ENCODE assay signal across 8 cellular contexts in the genomic region with DNA sequence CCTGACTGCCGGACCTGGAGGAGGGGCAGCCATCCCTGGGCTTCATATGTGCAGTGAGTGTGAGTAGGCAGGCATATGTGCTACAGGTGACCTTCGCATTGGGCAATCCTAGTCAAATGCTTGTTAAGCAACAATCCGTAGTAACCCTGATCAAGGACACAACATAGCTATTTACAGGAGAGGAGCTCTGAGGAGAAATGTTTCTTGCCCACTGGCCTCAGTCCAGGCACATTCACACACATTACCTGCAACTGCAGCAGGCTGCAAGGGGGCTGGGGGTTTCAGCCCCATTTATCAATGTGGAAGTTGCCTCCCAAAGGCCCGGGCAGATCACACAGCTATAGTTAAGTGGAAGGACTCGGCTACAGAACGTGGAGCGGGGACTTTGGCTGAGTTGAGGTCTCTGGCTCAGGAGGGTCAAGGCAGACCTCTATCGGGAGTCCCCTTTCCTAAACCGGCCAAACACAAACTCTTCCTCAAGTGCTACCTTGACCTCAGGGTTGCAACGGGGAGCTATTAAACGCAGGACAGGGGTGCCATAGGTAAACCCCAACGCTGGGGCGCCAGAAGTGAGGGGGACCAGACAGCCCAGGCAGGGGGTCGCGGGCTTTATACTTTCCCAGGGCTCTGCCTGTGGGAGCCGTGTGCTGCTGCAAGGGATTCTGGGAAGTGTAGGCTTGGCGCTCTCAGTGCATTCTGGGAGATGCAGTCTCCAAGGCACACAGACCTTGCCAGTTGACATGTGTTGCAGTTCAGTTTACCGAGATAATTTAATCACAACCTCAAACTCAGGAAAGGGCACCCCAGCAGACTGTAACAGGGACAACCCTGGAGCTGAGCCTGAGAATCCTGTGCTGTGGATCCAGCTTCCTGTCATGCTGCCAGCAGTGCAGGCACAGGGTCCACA.
A peak's percentile ranks its signal among the peaks of the same experiment; 100 is the strongest.
DNase-seq lines count a peak whose midpoint lies in the region; ATAC-seq and TF ChIP-seq lines count a peak whose summit lies in the region.

No MANE protein-coding gene starts in this region.

- H3K9me2 ChIP-seq in SU-DHL-6 (replicated peaks; ENCODE audit: insufficient read depth, low read length): no peaks in the 10 kb centered on the region

- H3K9me3 ChIP-seq in SU-DHL-6 (ENCODE audit: insufficient read depth, low read length): no peaks in the 10 kb centered on the region

- peak overlapping the region; percentile 28 for H3K4me3 ChIP-seq in SU-DHL-6 (ENCODE audit: insufficient read depth, low read length, poor library complexity, severe bottlenecking)

- peak overlapping the region; percentile 36 for H3K9ac ChIP-seq in SU-DHL-6 (ENCODE audit: low read length)

- peak overlapping the region; percentile 55 for H3K4me2 ChIP-seq in SU-DHL-6 (ENCODE audit: low read depth, low read length, poor library complexity, severe bottlenecking)

- DNase-seq in GM10248 (ENCODE audit: extremely low spot score): peak; percentile 85
- DNase-seq in HuH-7 (ENCODE audit: low spot score): peak; percentile 87
- peak; percentile 86 for DNase-seq in cerebellar cortex (ENCODE audit: low spot score)
- DNase-seq in left kidney (ENCODE audit: low read depth, low spot score): peak; percentile 86
- DNase-seq in stimulated activated CD4-positive, alpha-beta T cell treated with anti-CD3 and anti-CD28 coated beads, Interleukin-2, amount 100 ng/mL, for 24 hours: peak; percentile 49 to 51

- H3K79me2 ChIP-seq in SU-DHL-6 (ENCODE audit: insufficient read depth, low read length): no peaks in the 10 kb centered on the region

- no peaks in the 10 kb centered on the region for H3F3A ChIP-seq in SU-DHL-6 (ENCODE audit: insufficient read depth)

- CTCF ChIA-PET in GM10248 (lab: Yijun Ruan, JAX): interaction anchor here (1.0 to 10.8 kb wide), 11 partner anchors 10 to 207 kb away, joined by 3 to 136 read pairs (median 5); partner anchors contain the start of genes KHK and TRIM54

- TF ChIP-seq CTCF in GM10248 (IDR thresholded peaks at IDR 0.05; ENCODE audit: control extremely low read depth, extremely low read depth, low read depth, missing control alignments) (no peak), SU-DHL-6 (IDR thresholded peaks at IDR 0.05; ENCODE audit: insufficient read depth, low read length, poor library complexity, severe bottlenecking) (no peak)

- ATAC-seq in GM19351 (IDR thresholded peaks at IDR 0.05; ENCODE audit: unreplicated experiment) (no peak), HG03469 (IDR thresholded peaks at IDR 0.05; ENCODE audit: unreplicated experiment) (no peak)

- peak overlapping the region; percentile 96 for H2AFZ ChIP-seq in SU-DHL-6 (ENCODE audit: low read depth, low read length, severe bottlenecking)

- POLR2A ChIA-PET in GM10248 (lab: Yijun Ruan, JAX): no interaction called here

- no peak overlapping the region for H3K27ac ChIP-seq in SU-DHL-6 (ENCODE audit: low read depth, low read length)

- H3K36me3 ChIP-seq in SU-DHL-6 (ENCODE audit: low read length): no peaks in the 10 kb centered on the region

- H3K27me3 ChIP-seq in SU-DHL-6 (ENCODE audit: low read length): no peaks in the 10 kb centered on the region

- H4K20me1 ChIP-seq in SU-DHL-6 (ENCODE audit: low read depth, low read length): no peaks in the 10 kb centered on the region
